In the genomic region with DNA sequence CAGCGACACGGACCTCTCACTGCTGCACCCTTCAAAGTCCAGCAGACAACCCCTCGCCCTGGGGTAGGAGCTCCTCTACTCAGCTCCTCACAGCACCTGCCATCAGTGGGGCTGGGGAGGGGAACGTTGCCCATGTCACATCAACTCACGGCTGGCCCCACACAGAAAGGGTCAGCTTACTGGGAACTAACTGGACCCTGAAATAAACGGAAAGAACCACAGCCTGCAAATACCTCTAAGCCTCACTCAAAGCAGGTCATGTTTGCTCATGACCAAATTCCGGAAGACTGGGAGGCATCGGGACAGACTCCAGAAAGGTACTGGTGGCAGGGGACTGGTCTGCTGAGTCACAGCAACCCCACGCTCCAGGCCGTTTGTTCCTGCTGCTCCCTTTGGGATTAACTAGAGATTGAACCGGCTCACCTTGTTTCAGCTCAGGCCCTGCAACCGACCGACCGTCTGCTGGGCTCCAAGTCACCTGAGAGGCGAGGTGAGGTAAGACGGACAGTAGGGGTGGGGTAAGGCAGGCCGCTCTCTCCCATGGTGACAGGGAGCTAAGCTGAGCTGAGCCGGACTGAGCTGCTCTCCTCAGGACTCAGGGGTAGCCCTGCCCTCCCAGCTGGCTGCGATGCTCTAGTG, we compare ENCODE assay signal across 10 cellular contexts. TPM values are rescaled to one million over a fixed set of nuclear protein-coding genes. Genes with fewer than 3 reads are reported as not detected.
DNase-seq lines count a peak whose midpoint lies in the region; ATAC-seq, FAIRE-seq and TF ChIP-seq lines count a peak whose summit lies in the region.
"Had no signal": no experiment of that assay in that cellular context is flagged by ENCODE, and none has a peak within 500 bp of the region (broad histone marks: within the 10 kb centered on the region; RNA-seq: fewer than 3 reads in every experiment).

No MANE protein-coding gene starts in this region.

- H3K4me1 ChIP-seq in prostate gland (replicated peaks) = no peaks in the 10 kb centered on the region

- ATAC-seq in GM21526 (IDR thresholded peaks at IDR 0.05; ENCODE audit: low FRiP score, unreplicated experiment) (no peak), HG03280 (IDR thresholded peaks at IDR 0.05; ENCODE audit: unreplicated experiment) (no peak)

- TF ChIP-seq POLR2A in prostate gland (IDR thresholded peaks at IDR 0.05) = peak; percentile 17

- peak; percentile 87 for FAIRE-seq in RCC 7860 (lab: Jason Lieb, UNC)

- DNase-seq in COLO668 (lab: John Stamatoyannopoulos, UW; ENCODE audit: unreplicated experiment) (peak; percentile 25), RCC 7860 (ENCODE audit: low spot score) (peak; percentile 79), epithelial cell of prostate (ENCODE audit: low read depth, low spot score) (no peak), prostate gland (ENCODE audit: low spot score) (peak; percentile 58), NCI-H526 (lab: John Stamatoyannopoulos, UW) (no peak), OCI-M1 (lab: John Stamatoyannopoulos, UW) (no peak)
- DNase-seq: DMS79 treated with DMSO at 0.1 percent for 48 hours; naive thymus-derived CD4-positive, alpha-beta T cell had no signal

- intact Hi-C loops in prostate gland (cut with DNase I) = no loop called here

- H3K36me3 ChIP-seq in prostate gland = no peaks in the 10 kb centered on the region

- 59% methylated on average over 15 of the region's 19 CpGs for WGBS in prostate gland

- peak overlapping the region; percentile 92 for H3K27ac ChIP-seq in epithelial cell of prostate
- H3K27ac ChIP-seq in prostate gland = peak overlapping the region; percentile 60 to 71

- H3K4me3 ChIP-seq in prostate gland = no peak overlapping the region

- no peaks in the 10 kb centered on the region for H3K27me3 ChIP-seq in prostate gland (replicated peaks; ENCODE audit: insufficient read depth)

- no peaks in the 10 kb centered on the region for H3K9me3 ChIP-seq in prostate gland

- no peak for TF ChIP-seq CTCF in prostate gland (IDR thresholded peaks at IDR 0.05)

RNA-seq across cellular contexts. Expression of a gene that starts 5.6 kb away (rescaled TPM):
- total RNA-seq in prostate gland = 100 to 1,000 TPM in 1 of 2 donors, 10 to 100 TPM in 1; 27.9 to 300 TPM

RNA-seq across cellular contexts. Expression of a gene that starts 6.4 kb away (rescaled TPM):
- 10 to 100 TPM; 16.4 to 31.7 TPM for total RNA-seq in prostate gland

RNA-seq across cellular contexts. Expression of a gene that starts 25.0 kb away (rescaled TPM):
- total RNA-seq in prostate gland = 10 to 100 TPM; 52.0 to 72.7 TPM

RNA-seq across cellular contexts. Expression of a gene that starts 43.9 kb away (rescaled TPM):
- total RNA-seq in prostate gland = 10 to 100 TPM in 1 of 2 donors, not detected in 1; 11.8 TPM
- total RNA-seq: naive thymus-derived CD4-positive, alpha-beta T cell had no signal

RNA-seq across cellular contexts. Expression of a gene that starts 50.6 kb away (rescaled TPM):
- total RNA-seq in prostate gland = 10 to 100 TPM; 28.0 to 45.6 TPM

Comparison
In these comparisons a context has a peak if more than half of its experiments do, and no peak if none do; other contexts are left out.
1. DNase-seq: peak in COLO668 (single experiment), RCC 7860 (single experiment) and prostate gland (single experiment); none in epithelial cell of prostate (single experiment), NCI-H526 (0 of 2) and OCI-M1 (single experiment).